9 cellular contexts compared by ENCODE assay signal in genomic region chr19:10552596-10553053, GRCh38. TPM values are rescaled to one million over a fixed set of nuclear protein-coding genes. Genes with fewer than 3 reads are reported as not detected.
DNase-seq lines count a peak whose midpoint lies in the region; ATAC-seq and TF ChIP-seq lines count a peak whose summit lies in the region.
"Had no signal": no experiment of that assay in that cellular context is flagged by ENCODE, and none has a peak within 500 bp of the region (broad histone marks: within the 10 kb centered on the region; RNA-seq: fewer than 3 reads in every experiment).

No MANE protein-coding gene starts in this region.

- H3K4me1 ChIP-seq in CD8-positive, alpha-beta T cell (ENCODE audit: insufficient read depth, low read length), result peaks cover 75% of the 10 kb centered on the region
- H3K4me1 ChIP-seq in HCT116 (ENCODE audit: control insufficient read depth in 1 of 2, insufficient read depth in 2 of 2, low read length in 2 of 2) (no peaks in the 10 kb centered on the region), PC-9 (replicated peaks; ENCODE audit: insufficient read depth) (no peaks in the 10 kb centered on the region)

- intact Hi-C loops in CD8-positive, alpha-beta T cell (cut with DNase I, micrococcal nuclease), result loop anchor here in 1 of 2 experiments (5.0 kb wide), 1 partner anchor 150 kb away; the partner anchor contains the start of gene CDC37
- intact Hi-C loops in HCT116 (cut with micrococcal nuclease), result no loop called here
- intact Hi-C loops in activated B cell treated with CpG ODN at 0.5 μM for 24 hours (cut with micrococcal nuclease), result no loop called here
- intact Hi-C loops in left colon (cut with DNase I, micrococcal nuclease), result no loop called here
- intact Hi-C loops in PC-9 (cut with micrococcal nuclease; ENCODE audit: unreplicated experiment), result no loop called here

- H3K27me3 ChIP-seq in CD8-positive, alpha-beta T cell (ENCODE audit: insufficient read depth, low read length), result no peaks in the 10 kb centered on the region
- no peaks in the 10 kb centered on the region for H3K27me3 ChIP-seq in HCT116 (ENCODE audit: insufficient read depth, low read length)
- H3K27me3 ChIP-seq in PC-9 (ENCODE audit: insufficient read depth, low read depth), result no peaks in the 10 kb centered on the region

- peaks cover 82% of the 10 kb centered on the region for H3K36me3 Mint-ChIP-seq in CD8-positive, alpha-beta T cell
- peaks cover 72% of the 10 kb centered on the region for H3K36me3 Mint-ChIP-seq in activated B cell treated with CpG ODN at 0.5 μM for 24 hours (ENCODE audit: low read depth)

- no peaks in the 10 kb centered on the region for H3K9me3 ChIP-seq in CD8-positive, alpha-beta T cell (ENCODE audit: low read length)
- no peaks in the 10 kb centered on the region for H3K9me3 ChIP-seq in HCT116 (ENCODE audit: control insufficient read depth in 1 of 2, insufficient read depth in 1 of 2, low read depth in 1 of 2, low read length in 2 of 2)
- no peaks in the 10 kb centered on the region for H3K9me3 ChIP-seq in PC-9 (ENCODE audit: insufficient read depth, low read depth)

- TF ChIP-seq POLR2A in HCT116 (IDR thresholded peaks at IDR 0.05; ENCODE audit: borderline replicate concordance, extremely low read depth, insufficient read depth, insufficient read length), result peak; percentile 31

- H3K4me2 ChIP-seq in HCT116 (ENCODE audit: low read length) (no peak overlapping the region), PC-9 (no peak overlapping the region)

- H3K36me3 ChIP-seq in CD8-positive, alpha-beta T cell (ENCODE audit: insufficient read depth, low read length), result peaks cover 68% of the 10 kb centered on the region
- H3K36me3 ChIP-seq in HCT116 (ENCODE audit: control insufficient read depth in 1 of 2, insufficient read depth in 2 of 2, low read length in 2 of 2), result peaks cover 15 to 47% of the 10 kb centered on the region in 2 experiments; a peak in 3 of 4 replicates
- peaks cover 20% of the 10 kb centered on the region for H3K36me3 ChIP-seq in PC-9 (ENCODE audit: low read depth)

- H3K4me3 Mint-ChIP-seq in CD8-positive, alpha-beta T cell, result peak overlapping the region; percentile 37
- H3K4me3 Mint-ChIP-seq in activated B cell treated with CpG ODN at 0.5 μM for 24 hours, result no peak overlapping the region

- peak in 1 of 7 experiments; percentile 27 for DNase-seq in CD8-positive, alpha-beta T cell
- no peak for DNase-seq in HCT116 (ENCODE audit: low read depth, low spot score)
- DNase-seq in activated B cell treated with CpG ODN at 0.5 μM for 24 hours, result no peak
- DNase-seq in left colon, result peak in 1 of 2 donors; percentile 36
- no peak for DNase-seq in GOT3 (lab: John Stamatoyannopoulos, UW)
- no peak for DNase-seq in Ammon's horn (ENCODE audit: low spot score)
- DNase-seq in PC-9, result no peak

- no peaks in the 10 kb centered on the region for H3K27me3 Mint-ChIP-seq in CD8-positive, alpha-beta T cell (ENCODE audit: low read depth)
- no peaks in the 10 kb centered on the region for H3K27me3 Mint-ChIP-seq in activated B cell treated with CpG ODN at 0.5 μM for 24 hours

- TF ChIP-seq RAD21 in HCT116 (IDR thresholded peaks at IDR 0.05; ENCODE audit: low read depth), result no peak

- H3K79me2 ChIP-seq in HCT116 (ENCODE audit: insufficient read depth, low read length) (no peaks in the 10 kb centered on the region; the same call in 1 of the 2 replicates), PC-9 (ENCODE audit: low read depth) (no peaks in the 10 kb centered on the region)

- CTCF ChIA-PET in CD8-positive, alpha-beta T cell (lab: Charles Lee), result interaction anchor here (0.6 to 8.4 kb wide), 10 partner anchors 9 to 164 kb away, joined by 3 to 94 read pairs (median 6); partner anchors contain the start of genes ATG4D, CDC37, CDKN2D and KRI1
- CTCF ChIA-PET in HCT116 (lab: Charles Lee) (interaction anchor here (2.5 to 2.6 kb wide), 2 partner anchors 10 to 69 kb away, joined by 8 to 15 read pairs; partner anchors contain the start of gene ATG4D), activated B cell treated with CpG ODN at 0.5 μM for 24 hours (lab: Charles Lee) (interaction anchor here (1.0 to 1.4 kb wide), 2 partner anchors 10 to 14 kb away, joined by 3 to 9 read pairs; partner anchors contain the start of gene KRI1), PC-9 (lab: Charles Lee) (interaction anchor here (0.6 to 1.1 kb wide), 3 partner anchors 19 to 80 kb away, joined by 3 to 6 read pairs (median 4); no protein-coding TSS in a partner anchor)

- no peaks in the 10 kb centered on the region for H3K9me3 Mint-ChIP-seq in CD8-positive, alpha-beta T cell
- H3K9me3 Mint-ChIP-seq in activated B cell treated with CpG ODN at 0.5 μM for 24 hours, result no peaks in the 10 kb centered on the region

- H3K4me3 ChIP-seq in CD8-positive, alpha-beta T cell (ENCODE audit: low read depth, low read length), result no peak overlapping the region
- H3K4me3 ChIP-seq in HCT116 (replicated peaks in 1 of 2; ENCODE audit: low read depth in 1 of 2, low read length in 2 of 2), result no peak overlapping the region
- H3K4me3 ChIP-seq in PC-9, result no peak overlapping the region
- H3K4me3 ChIP-seq: SK-N-MC had no signal

- H3K4me1 Mint-ChIP-seq in CD8-positive, alpha-beta T cell (ENCODE audit: low read depth), result peaks cover 55% of the 10 kb centered on the region
- peaks cover 38% of the 10 kb centered on the region for H3K4me1 Mint-ChIP-seq in activated B cell treated with CpG ODN at 0.5 μM for 24 hours

- RAD21 ChIA-PET in HCT116 (lab: Charles Lee; ENCODE audit: low non-redundant PET in 1 of 2, low total read pairs in 2 of 2, uncharacterized antibody in 2 of 2, unreplicated experiment in 2 of 2), result interaction anchor here in 1 of 2 experiments (0.9 kb wide), 1 partner anchor 149 kb away, joined by 3 read pairs; no protein-coding TSS in a partner anchor

- BruUV-seq in HCT116 (replicated peaks; lab: Mats Ljungman, UMichigan), result no TSS peak
- BruUV-seq in PC-9 (replicated peaks; lab: Mats Ljungman, UMichigan), result no TSS peak

- H4K20me1 ChIP-seq in HCT116 (ENCODE audit: insufficient read depth), result no peaks in the 10 kb centered on the region
- no peaks in the 10 kb centered on the region; the same call in none of the 2 replicates for H4K20me1 ChIP-seq in PC-9 (ENCODE audit: insufficient read depth)

- H2AFZ ChIP-seq in HCT116 (ENCODE audit: low read depth, low read length, poor library complexity, severe bottlenecking), result no peak overlapping the region
- no peak overlapping the region for H2AFZ ChIP-seq in PC-9

- H3K9ac ChIP-seq in HCT116 (ENCODE audit: low read length), result no peak overlapping the region

- peaks cover 44% of the 10 kb centered on the region for H3F3A ChIP-seq in PC-9 (ENCODE audit: insufficient read depth, low read depth)

- ATAC-seq in CD8-positive, alpha-beta T cell, result no peak
- ATAC-seq in HCT116 (peak; percentile 86), activated B cell treated with CpG ODN at 0.5 μM for 24 hours (ENCODE audit: low read depth) (no peak), left colon (peak; percentile 52), GM21619 (IDR thresholded peaks at IDR 0.05; ENCODE audit: unreplicated experiment) (no peak)

- POLR2A ChIA-PET in CD8-positive, alpha-beta T cell (lab: Charles Lee), result interaction anchor here (0.7 to 6.7 kb wide), 6 partner anchors 9 to 101 kb away, joined by 3 to 77 read pairs (median 6); partner anchors contain the start of genes CDKN2D and KRI1
- POLR2A ChIA-PET in HCT116 (lab: Charles Lee) (interaction anchor here (0.9 to 1.7 kb wide), 2 partner anchors 9 to 14 kb away, joined by 4 to 5 read pairs; partner anchors contain the start of genes ATG4D and KRI1), activated B cell treated with CpG ODN at 0.5 μM for 24 hours (lab: Charles Lee) (interaction anchor here (1.0 to 3.1 kb wide), 4 partner anchors 9 to 101 kb away, joined by 3 to 46 read pairs (median 10); partner anchors contain the start of genes ATG4D and KRI1), PC-9 (lab: Charles Lee; ENCODE audit: unreplicated experiment) (interaction anchor here (0.6 kb wide), 1 partner anchor 49 kb away, joined by 3 read pairs; the partner anchor contains the start of gene KEAP1)

- H3K27ac Mint-ChIP-seq in CD8-positive, alpha-beta T cell, result peak overlapping the region; percentile 92
- peak overlapping the region; percentile 92 for H3K27ac Mint-ChIP-seq in activated B cell treated with CpG ODN at 0.5 μM for 24 hours

- peak overlapping the region; percentile 22 for H3K27ac ChIP-seq in CD8-positive, alpha-beta T cell (ENCODE audit: low read depth, low read length)
- no peak overlapping the region; the same call in 1 of the 2 replicates for H3K27ac ChIP-seq in HCT116 (ENCODE audit: low read depth, low read length)
- H3K27ac ChIP-seq in PC-9, result no peak overlapping the region
- H3K27ac ChIP-seq: SK-N-MC had no signal

- no peak for TF ChIP-seq CTCF in CD8-positive, alpha-beta T cell (IDR thresholded peaks at IDR 0.05)
- no peak for TF ChIP-seq CTCF in HCT116 (IDR thresholded peaks at IDR 0.05 in 2 of 3, conservative IDR thresholded peaks at IDR 0.05 in 1 of 3; ENCODE audit: borderline replicate concordance in 1 of 3, insufficient read depth in 1 of 3, low read depth in 2 of 3, low read length in 2 of 3)
- TF ChIP-seq CTCF in activated B cell treated with CpG ODN at 0.5 μM for 24 hours (IDR thresholded peaks at IDR 0.05), result no peak
- no peak for TF ChIP-seq CTCF in PC-9 (conservative IDR thresholded peaks at IDR 0.05)

- no peaks in the 10 kb centered on the region for H3K9me2 ChIP-seq in HCT116 (ENCODE audit: insufficient read depth)
- H3K9me2 ChIP-seq in PC-9 (ENCODE audit: insufficient read depth), result no peaks in the 10 kb centered on the region

RNA-seq across cellular contexts. Expression of gene ATG4D, which starts 8.9 kb away (rescaled TPM):
- total RNA-seq in CD8-positive, alpha-beta T cell, result 10 to 100 TPM; 82.0 to 91.1 TPM
- total RNA-seq in HCT116 (2021; ENCODE audit: unreplicated experiment) (45.4 TPM), activated B cell treated with CpG ODN at 0.5 μM for 24 hours (37.8 and 39.1 TPM in 2 replicates), left colon (10 to 100 TPM; 87.0 to 93.9 TPM), PC-9 (2021) (33.1 and 40.2 TPM in 2 replicates)
- 48.3 and 56.9 TPM in 2 replicates for polyA plus RNA-seq in HCT116 (2012)

RNA-seq across cellular contexts. Expression of gene KRI1, which starts 13.2 kb away (rescaled TPM):
- 10 to 100 TPM; 29.8 to 33.9 TPM for total RNA-seq in CD8-positive, alpha-beta T cell
- total RNA-seq in HCT116 (2021; ENCODE audit: unreplicated experiment) (44.0 TPM), activated B cell treated with CpG ODN at 0.5 μM for 24 hours (44.7 and 48.1 TPM in 2 replicates), left colon (10 to 100 TPM; 12.9 to 14.9 TPM), PC-9 (2021) (24.5 and 27.0 TPM in 2 replicates)
- polyA plus RNA-seq in HCT116 (2012), result 27.5 and 32.5 TPM in 2 replicates

RNA-seq across cellular contexts. Expression of gene CDKN2D, which starts 16.2 kb away (rescaled TPM):
- total RNA-seq in CD8-positive, alpha-beta T cell, result 10 to 100 TPM; 58.5 to 61.3 TPM
- 13.8 TPM for total RNA-seq in HCT116 (2021; ENCODE audit: unreplicated experiment)
- 33.3 and 33.5 TPM in 2 replicates for polyA plus RNA-seq in HCT116 (2012)
- 10.1 and 10.9 TPM in 2 replicates for total RNA-seq in activated B cell treated with CpG ODN at 0.5 μM for 24 hours
- total RNA-seq in left colon, result 10 to 100 TPM in 1 of 2 donors, 1 to 10 TPM in 1; 9.3 to 12.5 TPM
- total RNA-seq in PC-9 (2021), result 8.3 and 10.1 TPM in 2 replicates

RNA-seq across cellular contexts. Expression of gene AP1M2, which starts 34.5 kb away (rescaled TPM):
- total RNA-seq in CD8-positive, alpha-beta T cell, result not detected
- total RNA-seq in HCT116 (2021; ENCODE audit: unreplicated experiment) (111 TPM), activated B cell treated with CpG ODN at 0.5 μM for 24 hours (not detected in 2 replicates), left colon (100 to 1,000 TPM; 116 to 158 TPM), PC-9 (2021) (94.5 and 126 TPM in 2 replicates)
- polyA plus RNA-seq in HCT116 (2012), result 145 and 167 TPM in 2 replicates

RNA-seq across cellular contexts. Expression of gene S1PR5, which starts 35.4 kb away (rescaled TPM):
- total RNA-seq in CD8-positive, alpha-beta T cell, result 10 to 100 TPM; 21.6 to 22.5 TPM
- total RNA-seq in HCT116 (2021; ENCODE audit: unreplicated experiment), result 4.4 TPM
- polyA plus RNA-seq in HCT116 (2012), result 2.4 and 2.7 TPM in 2 replicates
- total RNA-seq in activated B cell treated with CpG ODN at 0.5 μM for 24 hours, result 0.12 TPM in 1 of 2 replicates, not detected in the other
- total RNA-seq in left colon, result under 1 TPM; 0.15 to 0.20 TPM
- total RNA-seq in PC-9 (2021), result 7.9 and 9.5 TPM in 2 replicates

Comparison
In these comparisons a context has a peak if more than half of its experiments do, and no peak if none do; other contexts are left out.
1. ATAC-seq: peak in HCT116 (single experiment) and left colon (single experiment); none in CD8-positive, alpha-beta T cell (single experiment), activated B cell treated with CpG ODN at 0.5 μM for 24 hours (single experiment) and GM21619 (single experiment).